ENCODE assay signal across 25 cellular contexts in the genomic region with DNA sequence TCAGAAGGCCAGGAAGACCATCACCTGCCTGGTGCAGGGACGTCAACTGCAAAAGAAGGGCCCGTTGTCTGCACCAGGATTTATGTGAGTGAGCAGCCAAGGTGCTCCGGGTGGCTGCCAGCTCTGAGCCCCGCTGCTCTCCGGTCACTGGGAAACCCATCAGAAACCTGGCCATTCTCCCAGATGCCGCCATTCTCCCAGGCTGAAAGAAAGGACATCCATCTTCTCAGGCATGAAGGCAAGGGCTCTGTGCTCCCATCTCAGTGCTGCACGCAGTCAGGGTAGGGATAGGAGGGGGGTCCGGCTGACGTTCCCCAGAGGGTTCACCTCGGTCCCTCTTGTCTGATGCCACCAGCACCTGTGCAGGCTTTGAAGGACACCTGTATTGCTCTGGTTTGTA.
"Had no signal": no experiment of that assay in that cellular context is flagged by ENCODE, and none has a peak within 500 bp of the region (broad histone marks: within the 10 kb centered on the region; RNA-seq: fewer than 3 reads in every experiment).

No MANE protein-coding gene starts in this region.

- ATAC-seq: activated T-helper 17 cell treated with anti-CD3 and anti-CD28 coated beads, Interleukin-2, amount 50 U/mL, for 72 hours; K562; T-helper 17 cell had no signal

- DNase-seq: activated B cell treated with CpG ODN at 0.5 μM for 24 hours; activated CD4-positive, alpha-beta memory T cell treated with anti-CD3 and anti-CD28 coated beads for 36 hours; activated CD4-positive, alpha-beta T cell treated with anti-CD3 and anti-CD28 coated beads for 1 hour; activated CD4-positive, alpha-beta T cell treated with anti-CD3 and anti-CD28 coated beads, Interleukin-2, amount 10 ng/mL, durations not matched to agents 24 days and 14 days; activated CD8-positive, alpha-beta memory T cell treated with anti-CD3 and anti-CD28 coated beads for 24 hours; activated gamma-delta T cell; activated naive CD4-positive, alpha-beta T cell treated with anti-CD3 and anti-CD28 coated beads for 36 hours; activated T-cell treated with anti-CD3 and anti-CD28 coated beads for 4 hours; activated T-cell treated with anti-CD3 and anti-CD28 coated beads, Interleukin-2, amount 50 U/mL, for 48 hours; adrenal gland; central memory CD4-positive, alpha-beta T cell; Karpas-422; MM.1S; NCI-H1417; NCI-H1930; NCI-H2171; NCI-H2227 treated with DMSO at 0.1 percent for 48 hours; NCI-H446 treated with DMSO at 0.1 percent for 48 hours; NCI-H524 treated with DMSO at 0.1 percent for 48 hours; NCI-H748 treated with DMSO at 0.1 percent for 48 hours; SIG-M5; T-helper 17 cell; T-helper 9 cell had no signal
